Comparison of ENCODE assay signal across 8 cellular contexts in the genomic region with DNA sequence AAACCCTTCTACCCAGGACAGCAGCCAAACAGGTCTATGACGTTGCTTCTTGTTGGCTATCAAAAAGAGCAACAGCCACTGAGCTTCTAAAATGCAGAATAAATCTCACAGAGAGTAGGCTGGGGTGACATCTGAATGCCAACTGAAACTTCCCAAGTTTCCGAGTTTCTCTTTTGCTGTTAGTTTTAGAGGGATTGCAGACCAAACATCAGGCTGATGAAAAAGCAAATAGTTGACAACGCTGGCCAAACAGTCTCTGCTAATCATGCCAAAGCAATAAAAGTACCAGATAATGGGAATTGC. TPM values are rescaled to one million over a fixed set of nuclear protein-coding genes. Genes with fewer than 3 reads are reported as not detected.
DNase-seq lines count a peak whose midpoint lies in the region; ATAC-seq and TF ChIP-seq lines count a peak whose summit lies in the region.

No MANE protein-coding gene starts in this region.

- peak overlapping the region; percentile 94 to 98 (median 96) for H3K27ac ChIP-seq in gastroesophageal sphincter
- peak overlapping the region; percentile 92 for H3K27ac ChIP-seq in skeletal muscle tissue (ENCODE audit: low read depth, low read length)

- H3K36me3 ChIP-seq in H7 (replicated peaks; ENCODE audit: control insufficient read depth, insufficient read depth, low read length) (no peaks in the 10 kb centered on the region), gastroesophageal sphincter (no peaks in the 10 kb centered on the region), skeletal muscle tissue (ENCODE audit: control insufficient read depth in 3 of 3, insufficient read depth in 3 of 3, low read length in 3 of 3) (no peaks in the 10 kb centered on the region)

- TF ChIP-seq EP300 in gastroesophageal sphincter (IDR thresholded peaks at IDR 0.05) = no peak

- TF ChIP-seq CTCF in WI38 (IDR thresholded peaks at IDR 0.05; ENCODE audit: low read depth, low read length) = no peak
- no peak for TF ChIP-seq CTCF in gastroesophageal sphincter (IDR thresholded peaks at IDR 0.05)
- TF ChIP-seq CTCF in omental fat pad (IDR thresholded peaks at IDR 0.05) = no peak

- 0% methylated on average over 2 to 3 of the region's 3 CpGs for WGBS in gastroesophageal sphincter (ENCODE audit: low coverage in 1 of 2), 2 donors

- peaks cover 4 to 40% (median 6%) of the 10 kb centered on the region in 3 donors for H3K4me1 ChIP-seq in gastroesophageal sphincter
- H3K4me1 ChIP-seq in skeletal muscle tissue (ENCODE audit: control insufficient read depth in 3 of 3, insufficient read depth in 3 of 3, low read length in 3 of 3) = peaks cover 5 to 22% (median 5%) of the 10 kb centered on the region in 3 donors

- H3K4me3 ChIP-seq in H7 (ENCODE audit: insufficient read depth, low read depth, low read length) (peak overlapping the region; percentile 92), WI38 (ENCODE audit: low read depth, low read length) (peak overlapping the region; percentile 88), gastroesophageal sphincter (peak overlapping the region; percentile 81 to 91), skeletal muscle tissue (ENCODE audit: low read length in 3 of 3) (peak overlapping the region; percentile 85 to 96 (median 95))

- peak overlapping the region; percentile 71 to 89 (median 81) for H3K9ac ChIP-seq in skeletal muscle tissue (ENCODE audit: low read depth in 1 of 3, low read length in 3 of 3)

- no peak for TF ChIP-seq POLR2A in gastroesophageal sphincter (IDR thresholded peaks at IDR 0.05)

- DNase-seq in H7 (no peak), omental fat pad (ENCODE audit: low spot score) (no peak), nucleus accumbens (lab: John Stamatoyannopoulos, UW) (no peak)
- no peak for DNase-seq in stimulated activated CD4-positive, alpha-beta T cell treated with anti-CD3 and anti-CD28 coated beads, Interleukin-4, amount 100 ng/mL, for 4 hours
- DNase-seq in activated CD8-positive, alpha-beta memory T cell treated with anti-CD3 and anti-CD28 coated beads, Interleukin-2, amount 50 U/mL, for 48 hours = no peak

- ATAC-seq in gastroesophageal sphincter (no peak), omental fat pad (ENCODE audit: low FRiP score) (no peak)

- H3K9me3 ChIP-seq in gastroesophageal sphincter = no peaks in the 10 kb centered on the region
- no peaks in the 10 kb centered on the region for H3K9me3 ChIP-seq in skeletal muscle tissue (ENCODE audit: control insufficient read depth in 3 of 3, low read length in 3 of 3)

- no peaks in the 10 kb centered on the region for H3K27me3 ChIP-seq in H7 (ENCODE audit: control insufficient read depth, insufficient read depth, low read length)
- H3K27me3 ChIP-seq in gastroesophageal sphincter = no peaks in the 10 kb centered on the region
- H3K27me3 ChIP-seq in skeletal muscle tissue (ENCODE audit: control insufficient read depth in 3 of 3, insufficient read depth in 3 of 3, low read length in 3 of 3) = no peaks in the 10 kb centered on the region

RNA-seq across cellular contexts. Expression of a gene that starts 0.7 kb away (rescaled TPM):
- 6.5 and 7.9 TPM in 2 replicates for total RNA-seq in H7 (2014; rRNA removed; shearing (Covaris generic))
- total RNA-seq in gastroesophageal sphincter = 10 to 100 TPM; 27.4 to 59.4 (median 40.4) TPM
- total RNA-seq in skeletal muscle tissue = 19.8 TPM
- total RNA-seq in omental fat pad = 100 to 1,000 TPM in 3 of 4 donors, 10 to 100 TPM in 1; 94.7 to 205 (median 126) TPM
